In the genomic region with DNA sequence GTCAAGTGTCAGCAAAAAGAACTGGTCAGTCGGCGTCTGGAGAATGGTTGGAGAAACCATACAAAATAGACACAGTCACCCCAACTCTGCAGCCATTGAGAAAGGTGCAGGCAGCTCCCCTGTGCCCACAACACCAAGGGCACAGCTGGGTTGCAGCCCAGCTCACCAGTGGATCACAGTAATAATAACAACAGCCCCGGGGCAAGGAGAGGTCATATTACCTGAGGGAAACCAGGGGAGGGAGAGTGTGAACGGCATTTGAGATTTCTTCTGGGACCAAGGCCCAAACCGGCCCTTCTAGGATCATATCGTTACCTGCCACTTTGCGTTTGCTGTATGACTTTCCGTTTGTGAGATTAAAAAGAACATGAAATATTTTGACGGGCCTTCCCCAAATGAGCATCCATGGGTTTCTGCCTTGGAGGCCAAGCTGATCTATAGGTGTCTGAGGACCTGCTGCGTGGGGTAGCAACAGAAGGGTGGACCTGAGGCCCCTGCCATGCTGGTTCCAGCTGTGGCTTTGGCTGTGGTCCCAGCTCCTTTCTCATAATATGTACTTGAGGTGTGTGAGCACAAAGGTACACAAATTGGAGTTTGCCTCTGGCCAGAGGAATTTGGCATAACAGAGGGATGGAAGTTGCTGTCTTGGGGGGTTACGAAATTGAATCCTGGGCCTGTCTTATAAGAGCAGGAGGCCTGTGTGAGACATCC, we compare ENCODE assay signal across 1 cellular context.
TF ChIP-seq lines count a peak whose summit lies in the region.

No MANE protein-coding gene starts in this region.

TF ChIP-seq in WTC11, 78 proteins besides CTCF, POLR2A, EP300 and RAD21 (continued from another document):
- TF ChIP-seq, protein P1, sequence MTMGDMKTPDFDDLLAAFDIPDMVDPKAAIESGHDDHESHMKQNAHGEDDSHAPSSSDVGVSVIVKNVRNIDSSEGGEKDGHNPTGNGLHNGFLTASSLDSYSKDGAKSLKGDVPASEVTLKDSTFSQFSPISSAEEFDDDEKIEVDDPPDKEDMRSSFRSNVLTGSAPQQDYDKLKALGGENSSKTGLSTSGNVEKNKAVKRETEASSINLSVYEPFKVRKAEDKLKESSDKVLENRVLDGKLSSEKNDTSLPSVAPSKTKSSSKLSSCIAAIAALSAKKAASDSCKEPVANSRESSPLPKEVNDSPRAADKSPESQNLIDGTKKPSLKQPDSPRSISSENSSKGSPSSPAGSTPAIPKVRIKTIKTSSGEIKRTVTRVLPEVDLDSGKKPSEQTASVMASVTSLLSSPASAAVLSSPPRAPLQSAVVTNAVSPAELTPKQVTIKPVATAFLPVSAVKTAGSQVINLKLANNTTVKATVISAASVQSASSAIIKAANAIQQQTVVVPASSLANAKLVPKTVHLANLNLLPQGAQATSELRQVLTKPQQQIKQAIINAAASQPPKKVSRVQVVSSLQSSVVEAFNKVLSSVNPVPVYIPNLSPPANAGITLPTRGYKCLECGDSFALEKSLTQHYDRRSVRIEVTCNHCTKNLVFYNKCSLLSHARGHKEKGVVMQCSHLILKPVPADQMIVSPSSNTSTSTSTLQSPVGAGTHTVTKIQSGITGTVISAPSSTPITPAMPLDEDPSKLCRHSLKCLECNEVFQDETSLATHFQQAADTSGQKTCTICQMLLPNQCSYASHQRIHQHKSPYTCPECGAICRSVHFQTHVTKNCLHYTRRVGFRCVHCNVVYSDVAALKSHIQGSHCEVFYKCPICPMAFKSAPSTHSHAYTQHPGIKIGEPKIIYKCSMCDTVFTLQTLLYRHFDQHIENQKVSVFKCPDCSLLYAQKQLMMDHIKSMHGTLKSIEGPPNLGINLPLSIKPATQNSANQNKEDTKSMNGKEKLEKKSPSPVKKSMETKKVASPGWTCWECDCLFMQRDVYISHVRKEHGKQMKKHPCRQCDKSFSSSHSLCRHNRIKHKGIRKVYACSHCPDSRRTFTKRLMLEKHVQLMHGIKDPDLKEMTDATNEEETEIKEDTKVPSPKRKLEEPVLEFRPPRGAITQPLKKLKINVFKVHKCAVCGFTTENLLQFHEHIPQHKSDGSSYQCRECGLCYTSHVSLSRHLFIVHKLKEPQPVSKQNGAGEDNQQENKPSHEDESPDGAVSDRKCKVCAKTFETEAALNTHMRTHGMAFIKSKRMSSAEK (CRISPR knock-in tag; IDR thresholded peaks at IDR 0.05; ENCODE audit: borderline replicate concordance), result no peak
- no peak for TF ChIP-seq ELF4 (CRISPR knock-in tag; IDR thresholded peaks at IDR 0.05; ENCODE audit: low read depth)
- no peak for TF ChIP-seq ZNF263 (CRISPR knock-in tag; IDR thresholded peaks at IDR 0.05; ENCODE audit: low read depth)
- TF ChIP-seq NFYB (CRISPR knock-in tag; conservative IDR thresholded peaks at IDR 0.05; ENCODE audit: low read depth), result no peak
- no peak for TF ChIP-seq MXD4 (CRISPR knock-in tag; IDR thresholded peaks at IDR 0.05; ENCODE audit: borderline replicate concordance)
- TF ChIP-seq E2F5 (CRISPR knock-in tag; IDR thresholded peaks at IDR 0.05), result no peak
- TF ChIP-seq, protein P2, sequence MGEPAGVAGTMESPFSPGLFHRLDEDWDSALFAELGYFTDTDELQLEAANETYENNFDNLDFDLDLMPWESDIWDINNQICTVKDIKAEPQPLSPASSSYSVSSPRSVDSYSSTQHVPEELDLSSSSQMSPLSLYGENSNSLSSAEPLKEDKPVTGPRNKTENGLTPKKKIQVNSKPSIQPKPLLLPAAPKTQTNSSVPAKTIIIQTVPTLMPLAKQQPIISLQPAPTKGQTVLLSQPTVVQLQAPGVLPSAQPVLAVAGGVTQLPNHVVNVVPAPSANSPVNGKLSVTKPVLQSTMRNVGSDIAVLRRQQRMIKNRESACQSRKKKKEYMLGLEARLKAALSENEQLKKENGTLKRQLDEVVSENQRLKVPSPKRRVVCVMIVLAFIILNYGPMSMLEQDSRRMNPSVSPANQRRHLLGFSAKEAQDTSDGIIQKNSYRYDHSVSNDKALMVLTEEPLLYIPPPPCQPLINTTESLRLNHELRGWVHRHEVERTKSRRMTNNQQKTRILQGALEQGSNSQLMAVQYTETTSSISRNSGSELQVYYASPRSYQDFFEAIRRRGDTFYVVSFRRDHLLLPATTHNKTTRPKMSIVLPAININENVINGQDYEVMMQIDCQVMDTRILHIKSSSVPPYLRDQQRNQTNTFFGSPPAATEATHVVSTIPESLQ (CRISPR knock-in tag; IDR thresholded peaks at IDR 0.05), result no peak
- no peak for TF ChIP-seq ZBTB21 (CRISPR knock-in tag; IDR thresholded peaks at IDR 0.05; ENCODE audit: borderline replicate concordance)
- TF ChIP-seq RORB (CRISPR knock-in tag; IDR thresholded peaks at IDR 0.05), result no peak
